ENCODE assay signal across 8 cellular contexts in genomic region chr10:131997366-131998049, GRCh38. TPM values are rescaled to one million over a fixed set of nuclear protein-coding genes. Genes with fewer than 3 reads are reported as not detected.
DNase-seq lines count a peak whose midpoint lies in the region; ATAC-seq, FAIRE-seq and TF ChIP-seq lines count a peak whose summit lies in the region.

No MANE protein-coding gene starts in this region.

- H3K36me3 ChIP-seq in HepG2 (replicated peaks in 1 of 2; ENCODE audit: control insufficient read depth in 1 of 2, insufficient read depth in 2 of 2, low read length in 2 of 2) (no peaks in the 10 kb centered on the region), tibial artery (no peaks in the 10 kb centered on the region)
- no peaks in the 10 kb centered on the region for H3K36me3 ChIP-seq in effector memory CD4-positive, alpha-beta T cell (ENCODE audit: control insufficient read depth, insufficient read depth, low read length)

- no TSS peak for BruUV-seq in MCF 10A (replicated peaks; lab: Mats Ljungman, UMichigan)
- no TSS peak for BruUV-seq in HepG2 (replicated peaks; lab: Mats Ljungman, UMichigan)

- peak overlapping the region; percentile 52; the same call in 1 of the 2 replicates for H3K9ac ChIP-seq in HepG2 (ENCODE audit: insufficient read depth, low read depth, low read length)

- H3K27me3 ChIP-seq in HepG2 (ENCODE audit: control insufficient read depth in 1 of 2, insufficient read depth in 2 of 2, low read length in 2 of 2) (0 out of 5 replicates have a peak, but pooled peaks cover 0 to 2% of the 10 kb centered on the region in 2 experiments), tibial artery (no peaks in the 10 kb centered on the region)
- H3K27me3 ChIP-seq in effector memory CD4-positive, alpha-beta T cell (replicated peaks; ENCODE audit: control insufficient read depth, insufficient read depth, low read length, poor library complexity, severe bottlenecking), result no peaks in the 10 kb centered on the region

- H2AFZ ChIP-seq in HepG2 (ENCODE audit: low read length), result no peak overlapping the region

- H3K9me3 Mint-ChIP-seq in MCF 10A (ENCODE audit: unreplicated experiment), result no peaks in the 10 kb centered on the region

- H4K20me1 ChIP-seq in HepG2 (ENCODE audit: insufficient read depth, low read length), result no peaks in the 10 kb centered on the region

- no peaks in the 10 kb centered on the region for H3K27me3 Mint-ChIP-seq in MCF 10A (ENCODE audit: insufficient read depth, unreplicated experiment)

- TF ChIP-seq POLR2A in HepG2 (IDR thresholded peaks at IDR 0.05; ENCODE audit: insufficient read depth in 1 of 2, low read depth in 2 of 2, low read length in 2 of 2), result peak in 1 of 2 experiments; percentile 48; a peak in 1 of 4 replicates

- TF ChIP-seq RAD21 in HepG2 (CRISPR knock-in tag; IDR thresholded peaks at IDR 0.05), result no peak

- DNase-seq in HuH-7.5 (ENCODE audit: low spot score) (peak; percentile 49), MCF 10A (ENCODE audit: unreplicated experiment) (peak; percentile 87), HepG2 (ENCODE audit: low spot score) (peak; percentile 92), tibial artery (peak; percentile 87 to 88), NCI-H2196 treated with DMSO at 0.1 percent for 48 hours (lab: John Stamatoyannopoulos, UW; ENCODE audit: unreplicated experiment) (no peak), OCI-M1 (lab: John Stamatoyannopoulos, UW) (no peak)
- DNase-seq in effector memory CD4-positive, alpha-beta T cell, result no peak

- peaks cover 7% of the 10 kb centered on the region for H3K36me3 Mint-ChIP-seq in MCF 10A (ENCODE audit: insufficient read depth, unreplicated experiment)

- H3K4me3 Mint-ChIP-seq in MCF 10A (ENCODE audit: unreplicated experiment), result peak overlapping the region; percentile 54

- no peaks in the 10 kb centered on the region for H3K79me2 ChIP-seq in HepG2 (ENCODE audit: insufficient read depth, low read length)

- H3K9me3 ChIP-seq in HepG2 (ENCODE audit: low read length) (no peaks in the 10 kb centered on the region), tibial artery (no peaks in the 10 kb centered on the region)
- no peaks in the 10 kb centered on the region for H3K9me3 ChIP-seq in effector memory CD4-positive, alpha-beta T cell (ENCODE audit: control insufficient read depth, low read length)

- CTCF ChIA-PET in MCF 10A (lab: Yijun Ruan, JAX) (interaction anchor here (0.6 to 5.6 kb wide), 8 partner anchors 12 to 1311 kb away, joined by 3 to 37 read pairs (median 3); no protein-coding TSS in a partner anchor), HepG2 (lab: Yijun Ruan, JAX; ENCODE audit: low intra/inter-chr PET ratio, low total read pairs) (no interaction called here)

- intact Hi-C loops in MCF 10A (cut with micrococcal nuclease), result no loop called here
- intact Hi-C loops in HepG2 (cut with micrococcal nuclease; ENCODE audit: unreplicated experiment), result loop anchor here (2.0 kb wide), 2 partner anchors 17 to 25 kb away; partner anchors contain the start of gene BNIP3
- intact Hi-C loops in tibial artery (cut with DNase I; ENCODE audit: low total_unique reads), result no loop called here

- TF ChIP-seq EP300 in HepG2 (IDR thresholded peaks at IDR 0.05; ENCODE audit: low read depth in 2 of 2, low read length in 2 of 2) (peak in 1 of 2 experiments; percentile 79; a peak in 3 of 4 replicates), HepG2 (CRISPR knock-in tag; IDR thresholded peaks at IDR 0.05; ENCODE audit: borderline replicate concordance) (peak; percentile 59; the same call in 1 of the 2 replicates)

- H3K4me1 Mint-ChIP-seq in MCF 10A (ENCODE audit: insufficient read depth, unreplicated experiment), result peaks cover 25% of the 10 kb centered on the region

- H3K27ac ChIP-seq in HepG2 (ENCODE audit: extremely low read length, insufficient read depth, low read length) (peak overlapping the region; percentile 81), tibial artery (peak overlapping the region; percentile 34 to 44)
- H3K27ac ChIP-seq in effector memory CD4-positive, alpha-beta T cell (ENCODE audit: insufficient read depth, low read length, poor library complexity, severe bottlenecking), result no peak overlapping the region

- H3K4me3 ChIP-seq in HepG2 (replicated peaks in 1 of 3; ENCODE audit: insufficient read depth in 1 of 3, low read depth in 2 of 3, low read length in 3 of 3) (peak overlapping the region; percentile 42 to 53 (median 47); a peak in 5 of 6 replicates), tibial artery (no peak overlapping the region)
- no peak overlapping the region for H3K4me3 ChIP-seq in effector memory CD4-positive, alpha-beta T cell (ENCODE audit: insufficient read depth, low read depth, low read length, poor library complexity, severe bottlenecking)

- ATAC-seq in HepG2 (peak; percentile 81), GM21515 (IDR thresholded peaks at IDR 0.05; ENCODE audit: unreplicated experiment) (no peak)

- 1% methylated on average over 11 of the region's 13 CpGs for WGBS in HepG2 (ENCODE audit: low lambda C conversion rate)

- TF ChIP-seq CTCF in MCF 10A (IDR thresholded peaks at IDR 0.05; ENCODE audit: unreplicated experiment) (no peak), HepG2 (CRISPR knock-in tag; IDR thresholded peaks at IDR 0.05) (peak; percentile 6; the same call in 1 of the 2 replicates), tibial artery (IDR thresholded peaks at IDR 0.05) (no peak)

- H3K27ac Mint-ChIP-seq in MCF 10A (ENCODE audit: low read depth, unreplicated experiment), result peak overlapping the region; percentile 97

- H3K4me1 ChIP-seq in HepG2 (ENCODE audit: insufficient read depth, low read length), result peaks cover 85% of the 10 kb centered on the region
- H3K4me1 ChIP-seq in tibial artery, result peaks cover 0 to 18% (median 8%) of the 10 kb centered on the region in 4 donors
- no peaks in the 10 kb centered on the region for H3K4me1 ChIP-seq in effector memory CD4-positive, alpha-beta T cell (ENCODE audit: control insufficient read depth, insufficient read depth, low read length, poor library complexity, severe bottlenecking)

- POLR2A ChIA-PET in MCF 10A (lab: Yijun Ruan, JAX), result interaction anchor here (1.0 to 3.4 kb wide), 12 partner anchors 9 to 97 kb away, joined by 3 to 23 read pairs (median 6); partner anchors contain the start of gene BNIP3
- POLR2A ChIA-PET in HepG2 (lab: Yijun Ruan, JAX), result interaction anchor here (0.8 to 4.7 kb wide), 5 partner anchors 14 to 105 kb away, joined by 3 to 49 read pairs (median 3); partner anchors contain the start of gene BNIP3

- H3K4me2 ChIP-seq in HepG2 (ENCODE audit: low read depth, low read length), result peak overlapping the region; percentile 79

- FAIRE-seq in HepG2 (lab: Jason Lieb, UNC), result peak; percentile 80

- in situ Hi-C loops in HepG2 (cut with HindIII; ENCODE audit: extremely low pct_ligation_motif_present, low pct_unique_long_range_greater_than_20kb), result no loop called here

TF ChIP-seq in HepG2, 621 proteins besides CTCF, POLR2A, EP300 and RAD21 (continues in another document):
- peak; percentile 77; the same call in 1 of the 2 replicates for TF ChIP-seq SSRP1 (CRISPR knock-in tag; IDR thresholded peaks at IDR 0.05)
- no peak for TF ChIP-seq ZNF891 (CRISPR knock-in tag; IDR thresholded peaks at IDR 0.05)
- TF ChIP-seq HMG20B (CRISPR knock-in tag; conservative IDR thresholded peaks at IDR 0.05), result peak; percentile 61; the same call in 1 of the 2 replicates
- TF ChIP-seq AGO2 (optimal IDR thresholded peaks at IDR 0.05; ENCODE audit: low read depth, low read length), result no peak
- peak; percentile 78; the same call in 1 of the 2 replicates for TF ChIP-seq CBX5 (CRISPR knock-in tag; IDR thresholded peaks at IDR 0.05; ENCODE audit: borderline replicate concordance)
- no peak for TF ChIP-seq PHB2 (IDR thresholded peaks at IDR 0.05; ENCODE audit: partially characterized antibody)
- no peak for TF ChIP-seq SRY (CRISPR knock-in tag; IDR thresholded peaks at IDR 0.05)
- TF ChIP-seq LBX2 (CRISPR knock-in tag; IDR thresholded peaks at IDR 0.05; ENCODE audit: borderline replicate concordance), result no peak
- TF ChIP-seq MAFK (conservative IDR thresholded peaks at IDR 0.05 in 1 of 2, IDR thresholded peaks at IDR 0.05 in 1 of 2; ENCODE audit: low read length in 2 of 2), result no peak
- TF ChIP-seq KDM4B (CRISPR knock-in tag; IDR thresholded peaks at IDR 0.05), result peak; percentile 38; the same call in 1 of the 2 replicates
- peak; percentile 59 for TF ChIP-seq MEIS2 (CRISPR knock-in tag; IDR thresholded peaks at IDR 0.05)
- no peak for TF ChIP-seq CENPT (CRISPR knock-in tag; IDR thresholded peaks at IDR 0.05; ENCODE audit: low read depth)
- TF ChIP-seq ZSCAN25 (CRISPR knock-in tag; IDR thresholded peaks at IDR 0.05), result peak; percentile 68; the same call in 1 of the 2 replicates
- no peak for TF ChIP-seq POLR2AphosphoS2 (IDR thresholded peaks at IDR 0.05; ENCODE audit: low read depth, low read length)

RNA-seq across cellular contexts. Expression of gene BNIP3, which starts 15.8 kb away (rescaled TPM):
- total RNA-seq in MCF 10A (2022), result 47.0 and 53.0 TPM in 2 replicates
- total RNA-seq in HepG2 (2016; rRNA removed; fragmentation: Illumina TruSeq; extraction: Trizol), result 73.7 and 86.7 TPM in 2 replicates
- total RNA-seq in HepG2 (2016; cell fraction: cytosol; rRNA removed; fragmentation: Illumina TruSeq; extraction: Trizol; ENCODE audit: low read depth), result 57.4 and 60.2 TPM in 2 replicates
- total RNA-seq in HepG2 (2016; cell fraction: insoluble cytoplasmic fraction; rRNA removed; fragmentation: Illumina TruSeq; extraction: Trizol), result 71.8 and 94.2 TPM in 2 replicates
- total RNA-seq in HepG2 (2016; cell fraction: membrane; rRNA removed; fragmentation: Illumina TruSeq; extraction: Trizol), result 64.9 and 67.4 TPM in 2 replicates
- total RNA-seq in HepG2 (2016; cell fraction: nucleus; rRNA removed; fragmentation: Illumina TruSeq; extraction: Trizol), result 26.3 and 33.7 TPM in 2 replicates
- polyA plus RNA-seq in HepG2 (2011; rRNA removed), result 170 and 223 TPM in 2 replicates
- 338 and 339 TPM in 2 replicates for polyA plus RNA-seq in HepG2 (2011; cell fraction: cytosol; rRNA removed)
- 163 and 165 TPM in 2 replicates for polyA plus RNA-seq in HepG2 (2011; cell fraction: nucleus; rRNA removed)
- 188 and 302 TPM in 2 replicates for polyA plus RNA-seq in HepG2 (2012)
- 70.8 and 79.0 TPM in 2 replicates for polyA plus RNA-seq in HepG2 (2016; cell fraction: cytosol; fragmentation: Illumina TruSeq; extraction: Trizol; ENCODE audit: low read depth)
- polyA plus RNA-seq in HepG2 (2016; cell fraction: insoluble cytoplasmic fraction; fragmentation: Illumina TruSeq; extraction: Trizol; ENCODE audit: low read depth), result 107 and 108 TPM in 2 replicates
- 59.2 and 59.3 TPM in 2 replicates for polyA plus RNA-seq in HepG2 (2016; cell fraction: membrane; fragmentation: Illumina TruSeq; extraction: Trizol; ENCODE audit: low read depth)
- polyA plus RNA-seq in HepG2 (2016; cell fraction: nucleus; fragmentation: Illumina TruSeq; extraction: Trizol; ENCODE audit: insufficient read depth, low read depth), result 56.7 and 59.3 TPM in 2 replicates
- polyA minus RNA-seq in HepG2 (2011; rRNA and poly(A)+ RNA removed; ENCODE audit: low replicate concordance), result 13.5 and 140 TPM in 2 replicates
- 117 and 136 TPM in 2 replicates for polyA minus RNA-seq in HepG2 (2011; cell fraction: cytosol; rRNA and poly(A)+ RNA removed)
- polyA minus RNA-seq in HepG2 (2011; cell fraction: nucleus; rRNA and poly(A)+ RNA removed), result 54.7 and 62.3 TPM in 2 replicates

Comparison
In these comparisons a context has a peak if more than half of its experiments do, and no peak if none do; other contexts are left out.
1. DNase-seq: peak in HuH-7.5 (single experiment), MCF 10A (single experiment), HepG2 (single experiment) and tibial artery (2 of 2); none in effector memory CD4-positive, alpha-beta T cell (0 of 3), NCI-H2196 treated with DMSO at 0.1 percent for 48 hours (single experiment) and OCI-M1 (single experiment).
2. H3K4me3 ChIP-seq: peak in HepG2 (3 of 3); none in tibial artery (0 of 2) and effector memory CD4-positive, alpha-beta T cell (single experiment).